In genomic region chr10:110840225-110840922, GRCh38 we compare ENCODE assay signal across 1 cellular context.
TF ChIP-seq lines count a peak whose summit lies in the region.

No MANE protein-coding gene starts in this region.

TF ChIP-seq in WTC11, 78 proteins besides CTCF, POLR2A, EP300 and RAD21 (continued from another document):
- TF ChIP-seq AFF4 (CRISPR knock-in tag; IDR thresholded peaks at IDR 0.05; ENCODE audit: borderline replicate concordance) (no peak), OVOL2 (CRISPR knock-in tag; IDR thresholded peaks at IDR 0.05; ENCODE audit: borderline replicate concordance) (no peak), NFYB (CRISPR knock-in tag; conservative IDR thresholded peaks at IDR 0.05; ENCODE audit: low read depth) (no peak), TEAD1 (CRISPR knock-in tag; IDR thresholded peaks at IDR 0.05) (no peak), ELF4 (CRISPR knock-in tag; IDR thresholded peaks at IDR 0.05; ENCODE audit: low read depth) (no peak)
- TF ChIP-seq, protein P1, sequence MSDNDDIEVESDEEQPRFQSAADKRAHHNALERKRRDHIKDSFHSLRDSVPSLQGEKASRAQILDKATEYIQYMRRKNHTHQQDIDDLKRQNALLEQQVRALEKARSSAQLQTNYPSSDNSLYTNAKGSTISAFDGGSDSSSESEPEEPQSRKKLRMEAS (CRISPR knock-in tag; IDR thresholded peaks at IDR 0.05), result no peak
TF ChIP-seq in WTC11: peak in this region for 0.
